In the genomic region with DNA sequence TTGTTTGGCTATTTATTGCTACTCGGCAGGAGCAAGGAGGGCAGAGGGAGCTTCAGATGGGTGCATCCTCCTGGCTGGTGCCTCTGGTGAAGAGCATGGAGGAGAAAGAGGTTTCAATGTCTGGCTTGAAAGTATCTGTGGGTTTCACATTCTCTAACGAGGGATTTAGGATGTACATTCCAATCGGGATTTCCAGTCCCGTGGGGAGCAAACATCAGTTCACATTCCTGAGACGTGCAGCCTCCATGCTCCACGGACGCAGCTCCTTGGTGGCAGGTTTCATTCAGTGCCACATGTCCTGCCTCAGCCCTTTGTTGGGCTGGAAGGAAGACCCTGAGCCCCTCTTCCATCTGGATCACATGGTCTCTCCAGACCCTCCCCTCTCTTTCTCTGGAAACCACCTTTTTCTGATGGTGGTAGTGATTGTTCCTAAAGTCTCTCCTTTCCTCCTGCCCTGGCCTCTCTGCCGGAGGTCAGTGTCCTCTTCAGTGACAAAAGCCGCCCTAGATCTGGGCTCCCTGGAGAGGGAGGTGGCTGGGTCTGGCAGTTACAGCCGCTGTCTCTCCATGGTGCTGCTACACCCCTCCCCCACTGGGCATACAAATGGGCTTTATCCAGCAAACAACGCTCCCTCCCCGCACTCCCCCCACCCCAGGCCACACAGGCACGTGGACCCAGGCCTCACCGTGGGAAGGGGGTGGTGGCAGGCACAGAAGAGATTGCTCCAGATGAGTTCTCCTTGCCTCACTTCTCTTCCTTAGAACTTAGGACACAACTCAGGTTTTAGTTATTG, we compare ENCODE assay signal across 6 cellular contexts. TPM values are rescaled to one million over a fixed set of nuclear protein-coding genes. Genes with fewer than 3 reads are reported as not detected.
DNase-seq lines count a peak whose midpoint lies in the region; ATAC-seq, FAIRE-seq and TF ChIP-seq lines count a peak whose summit lies in the region.

No MANE protein-coding gene starts in this region.

- H3K27me3 ChIP-seq in DOHH2 (ENCODE audit: control insufficient read depth, low read length) (peaks cover 42% of the 10 kb centered on the region), pancreas (no peaks in the 10 kb centered on the region)

- H3K4me1 ChIP-seq in DOHH2 (ENCODE audit: control insufficient read depth, low read length) (peaks cover 25% of the 10 kb centered on the region), pancreas (peaks cover 0 to 8% (median 7%) of the 10 kb centered on the region in 3 donors)

- H3K4me1 Mint-ChIP-seq in activated T-helper 17 cell treated with anti-CD3 and anti-CD28 coated beads, Interleukin-2, amount 50 U/mL, for 72 hours: peaks cover 12% of the 10 kb centered on the region
- peaks cover 54% of the 10 kb centered on the region for H3K4me1 Mint-ChIP-seq in mesothelial cell of epicardium

- H3K27me3 Mint-ChIP-seq in activated T-helper 17 cell treated with anti-CD3 and anti-CD28 coated beads, Interleukin-2, amount 50 U/mL, for 72 hours: peaks cover 26% of the 10 kb centered on the region
- H3K27me3 Mint-ChIP-seq in mesothelial cell of epicardium (ENCODE audit: low read depth): no peaks in the 10 kb centered on the region

- no peak overlapping the region for H3K27ac Mint-ChIP-seq in activated T-helper 17 cell treated with anti-CD3 and anti-CD28 coated beads, Interleukin-2, amount 50 U/mL, for 72 hours
- peak overlapping the region; percentile 89 for H3K27ac Mint-ChIP-seq in mesothelial cell of epicardium

- H3K4me2 ChIP-seq in DOHH2 (ENCODE audit: low read length): peak overlapping the region; percentile 70

- TF ChIP-seq CTCF in DOHH2 (IDR thresholded peaks at IDR 0.05; ENCODE audit: low read depth, low read length, poor library complexity, severe bottlenecking) (no peak), mesothelial cell of epicardium (IDR thresholded peaks at IDR 0.05; ENCODE audit: unreplicated experiment) (no peak), pancreas (IDR thresholded peaks at IDR 0.05) (no peak)

- H3K79me2 ChIP-seq in DOHH2 (ENCODE audit: control insufficient read depth, low read length): no peaks in the 10 kb centered on the region

- intact Hi-C loops in pancreas (cut with DNase I): no loop called here

- H3K9me3 ChIP-seq in DOHH2 (ENCODE audit: control insufficient read depth, insufficient read depth, low read length) (no peaks in the 10 kb centered on the region), pancreas (no peaks in the 10 kb centered on the region)

- H3K36me3 Mint-ChIP-seq in activated T-helper 17 cell treated with anti-CD3 and anti-CD28 coated beads, Interleukin-2, amount 50 U/mL, for 72 hours (ENCODE audit: low read depth): no peaks in the 10 kb centered on the region
- no peaks in the 10 kb centered on the region for H3K36me3 Mint-ChIP-seq in mesothelial cell of epicardium

- H3K27ac ChIP-seq in DOHH2 (ENCODE audit: low read depth, low read length) (no peak overlapping the region), pancreas (no peak overlapping the region)

- no peaks in the 10 kb centered on the region for H3F3A ChIP-seq in DOHH2 (ENCODE audit: control insufficient read depth, insufficient read depth)

- no peaks in the 10 kb centered on the region for H3K9me2 ChIP-seq in DOHH2 (replicated peaks; ENCODE audit: control insufficient read depth, low read length)

- H4K20me1 ChIP-seq in DOHH2 (ENCODE audit: control insufficient read depth, insufficient read depth, low read depth, low read length): no peaks in the 10 kb centered on the region

- H3K4me3 Mint-ChIP-seq in activated T-helper 17 cell treated with anti-CD3 and anti-CD28 coated beads, Interleukin-2, amount 50 U/mL, for 72 hours: peak overlapping the region; percentile 81
- peak overlapping the region; percentile 67 for H3K4me3 Mint-ChIP-seq in mesothelial cell of epicardium

- ATAC-seq in activated T-helper 17 cell treated with anti-CD3 and anti-CD28 coated beads, Interleukin-2, amount 50 U/mL, for 72 hours (replicated peaks): no peak
- ATAC-seq in pancreas: no peak

- H3K9me3 Mint-ChIP-seq in activated T-helper 17 cell treated with anti-CD3 and anti-CD28 coated beads, Interleukin-2, amount 50 U/mL, for 72 hours: no peaks in the 10 kb centered on the region
- no peaks in the 10 kb centered on the region for H3K9me3 Mint-ChIP-seq in mesothelial cell of epicardium

- H3K4me3 ChIP-seq in DOHH2 (ENCODE audit: low read length) (no peak overlapping the region), pancreas (no peak overlapping the region)

- WGBS in pancreas, 2 donors: 34 to 38% methylated on average over 13 to 14 of the region's 14 CpGs

- H3K36me3 ChIP-seq in DOHH2 (ENCODE audit: control insufficient read depth, low read length) (no peaks in the 10 kb centered on the region), pancreas (no peaks in the 10 kb centered on the region)

- FAIRE-seq in pancreas (lab: Jason Lieb, UNC): no peak

- DNase-seq in mesothelial cell of epicardium (ENCODE audit: low spot score in 2 of 2, unreplicated experiment in 2 of 2) (no peak), pancreas (no peak), NCI-H446 (lab: John Stamatoyannopoulos, UW) (no peak), NCI-H2107 treated with DMSO at 0.1 percent for 48 hours (lab: John Stamatoyannopoulos, UW; ENCODE audit: unreplicated experiment) (no peak)

RNA-seq across cellular contexts. Expression of a gene that starts 0.8 kb away (rescaled TPM):
- total RNA-seq in activated T-helper 17 cell treated with anti-CD3 and anti-CD28 coated beads, Interleukin-2, amount 50 U/mL, for 72 hours: not detected
- 3.8 to 5.0 TPM (median 3.8 TPM) in 3 replicates for total RNA-seq in mesothelial cell of epicardium
- total RNA-seq in pancreas: under 1 TPM in 1 of 6 donors, not detected in 5; 0.19 TPM
- under 1 TPM; 0.14 to 0.19 TPM for polyA plus RNA-seq in pancreas

RNA-seq across cellular contexts. Expression of a gene that starts 12.1 kb away (rescaled TPM):
- 100 to 1,000 TPM in 1 of 2 donors, 10 to 100 TPM in 1; 96.3 to 149 TPM for total RNA-seq in activated T-helper 17 cell treated with anti-CD3 and anti-CD28 coated beads, Interleukin-2, amount 50 U/mL, for 72 hours
- total RNA-seq in mesothelial cell of epicardium (138 to 145 TPM (median 143 TPM) in 3 replicates), pancreas (10 to 100 TPM; 43.8 to 71.2 (median 56.6) TPM)
- 10 to 100 TPM; 59.8 to 78.0 TPM for polyA plus RNA-seq in pancreas

RNA-seq across cellular contexts. Expression of a gene that starts 15.8 kb away (rescaled TPM):
- 1 to 10 TPM; 1.4 to 3.6 TPM for total RNA-seq in activated T-helper 17 cell treated with anti-CD3 and anti-CD28 coated beads, Interleukin-2, amount 50 U/mL, for 72 hours
- total RNA-seq in mesothelial cell of epicardium (17.7 to 19.9 TPM (median 19.0 TPM) in 3 replicates), pancreas (1 to 10 TPM in 4 of 6 donors, under 1 TPM in 2; 0.69 to 4.8 (median 2.0) TPM)
- polyA plus RNA-seq in pancreas: 1 to 10 TPM; 5.3 to 5.8 TPM

RNA-seq across cellular contexts. Expression of a gene that starts 20.8 kb away (rescaled TPM):
- 100 to 1,000 TPM; 162 to 166 TPM for total RNA-seq in activated T-helper 17 cell treated with anti-CD3 and anti-CD28 coated beads, Interleukin-2, amount 50 U/mL, for 72 hours
- total RNA-seq in mesothelial cell of epicardium (50.2 to 56.6 TPM (median 56.2 TPM) in 3 replicates), pancreas (10 to 100 TPM in 3 of 6 donors, 1 to 10 TPM in 3; 4.8 to 10.7 (median 8.2) TPM)
- polyA plus RNA-seq in pancreas: 10 to 100 TPM in 1 of 2 donors, 1 to 10 TPM in 1; 7.1 to 15.3 TPM

RNA-seq across cellular contexts. Expression of a gene that starts 25.6 kb away (rescaled TPM):
- total RNA-seq in activated T-helper 17 cell treated with anti-CD3 and anti-CD28 coated beads, Interleukin-2, amount 50 U/mL, for 72 hours: 10 to 100 TPM in 1 of 2 donors, 1 to 10 TPM in 1; 3.7 to 12.4 TPM
- total RNA-seq in mesothelial cell of epicardium (9.2 to 10.6 TPM (median 9.8 TPM) in 3 replicates), pancreas (1 to 10 TPM in 5 of 6 donors, under 1 TPM in 1; 0.87 to 2.3 (median 1.5) TPM)
- 1 to 10 TPM; 1.7 to 5.6 TPM for polyA plus RNA-seq in pancreas
